8 cellular contexts compared by ENCODE assay signal in genomic region chr1:43531906-43532584, GRCh38. TPM values are rescaled to one million over a fixed set of nuclear protein-coding genes. Genes with fewer than 3 reads are reported as not detected.
DNase-seq lines count a peak whose midpoint lies in the region; ATAC-seq and TF ChIP-seq lines count a peak whose summit lies in the region.

No MANE protein-coding gene starts in this region.

- ATAC-seq in CD8-positive, alpha-beta T cell, result no peak

- no peaks in the 10 kb centered on the region for H3K9me3 Mint-ChIP-seq in CD8-positive, alpha-beta T cell
- no peaks in the 10 kb centered on the region for H3K9me3 Mint-ChIP-seq in osteocyte (ENCODE audit: unreplicated experiment)

- H3K4me3 Mint-ChIP-seq in CD8-positive, alpha-beta T cell, result peak overlapping the region; percentile 89
- peak overlapping the region; percentile 92 for H3K4me3 Mint-ChIP-seq in osteocyte (ENCODE audit: unreplicated experiment)

- peaks cover 14% of the 10 kb centered on the region for H3K27me3 ChIP-seq in CD8-positive, alpha-beta T cell (ENCODE audit: insufficient read depth, low read length)

- H3K4me1 Mint-ChIP-seq in CD8-positive, alpha-beta T cell (ENCODE audit: low read depth), result peaks cover 21% of the 10 kb centered on the region
- peaks cover 20% of the 10 kb centered on the region for H3K4me1 Mint-ChIP-seq in osteocyte (ENCODE audit: unreplicated experiment)

- H3K36me3 ChIP-seq in CD8-positive, alpha-beta T cell (ENCODE audit: insufficient read depth, low read length), result no peaks in the 10 kb centered on the region

- H3K27ac ChIP-seq in CD8-positive, alpha-beta T cell (ENCODE audit: low read depth, low read length), result no peak overlapping the region

- no peak for TF ChIP-seq CTCF in CD8-positive, alpha-beta T cell (IDR thresholded peaks at IDR 0.05)
- TF ChIP-seq CTCF in epithelial cell of proximal tubule (conservative IDR thresholded peaks at IDR 0.05; ENCODE audit: low read depth, low read length), result no peak
- no peak for TF ChIP-seq CTCF in osteocyte (IDR thresholded peaks at IDR 0.05)

- no peaks in the 10 kb centered on the region for H3K9me3 ChIP-seq in CD8-positive, alpha-beta T cell (ENCODE audit: low read length)

- peaks cover 15% of the 10 kb centered on the region for H3K4me1 ChIP-seq in CD8-positive, alpha-beta T cell (ENCODE audit: insufficient read depth, low read length)

- POLR2A ChIA-PET in CD8-positive, alpha-beta T cell (lab: Charles Lee), result no interaction called here

- peak overlapping the region; percentile 41 for H3K4me3 ChIP-seq in CD8-positive, alpha-beta T cell (ENCODE audit: low read depth, low read length)
- peak overlapping the region; percentile 67 for H3K4me3 ChIP-seq in epithelial cell of proximal tubule (ENCODE audit: low read depth, low read length)

- intact Hi-C loops in CD8-positive, alpha-beta T cell (cut with DNase I, micrococcal nuclease), result loop anchor here in 1 of 2 experiments (5.0 kb wide), 1 partner anchor 115 kb away; no protein-coding TSS in a partner anchor

- no peak overlapping the region for H3K27ac Mint-ChIP-seq in CD8-positive, alpha-beta T cell
- H3K27ac Mint-ChIP-seq in osteocyte (ENCODE audit: unreplicated experiment), result peak overlapping the region; percentile 75

- no peak for DNase-seq in CD8-positive, alpha-beta T cell
- DNase-seq in NCI-H748 treated with DMSO at 0.1 percent for 48 hours (lab: John Stamatoyannopoulos, UW) (peak; percentile 55), epithelial cell of proximal tubule (ENCODE audit: low read depth) (no peak), osteocyte (ENCODE audit: extremely low spot score, unreplicated experiment) (no peak), dedifferentiated amniotic fluid mesenchymal stem cell (ENCODE audit: extremely low spot score) (no peak), NCI-H1417 treated with DMSO at 0.1 percent for 48 hours (lab: John Stamatoyannopoulos, UW) (no peak), Ammon's horn (ENCODE audit: low spot score) (no peak), kidney glomerular epithelial cell (lab: John Stamatoyannopoulos, UW) (no peak)

- CTCF ChIA-PET in CD8-positive, alpha-beta T cell (lab: Charles Lee), result interaction anchor here (0.8 to 2.9 kb wide), 3 partner anchors 16 to 403 kb away, joined by 3 to 10 read pairs (median 3); no protein-coding TSS in a partner anchor

- H3K36me3 Mint-ChIP-seq in CD8-positive, alpha-beta T cell, result no peaks in the 10 kb centered on the region
- H3K36me3 Mint-ChIP-seq in osteocyte (ENCODE audit: unreplicated experiment), result no peaks in the 10 kb centered on the region

- peaks cover 34% of the 10 kb centered on the region for H3K27me3 Mint-ChIP-seq in CD8-positive, alpha-beta T cell (ENCODE audit: low read depth)
- H3K27me3 Mint-ChIP-seq in osteocyte (ENCODE audit: unreplicated experiment), result no peaks in the 10 kb centered on the region

RNA-seq across cellular contexts. Expression of gene PTPRF, which starts 1.4 kb away (rescaled TPM):
- under 1 TPM in 1 of 2 experiments, not detected in 1; 0.11 TPM for total RNA-seq in CD8-positive, alpha-beta T cell
- total RNA-seq in epithelial cell of proximal tubule (138 and 155 TPM in 2 replicates), osteocyte (37.3 and 45.1 TPM in 2 replicates)

Comparison
In these comparisons a context has a peak if more than half of its experiments do, and no peak if none do; other contexts are left out.
1. RNA of gene PTPRF, which starts 1.4 kb away (total RNA-seq): 138 to 155 TPM in epithelial cell of proximal tubule and 37.3 to 45.1 TPM in osteocyte; 0.11 TPM in CD8-positive, alpha-beta T cell; every median in the first group is over 10 times any median in the second.